In the genomic region with DNA sequence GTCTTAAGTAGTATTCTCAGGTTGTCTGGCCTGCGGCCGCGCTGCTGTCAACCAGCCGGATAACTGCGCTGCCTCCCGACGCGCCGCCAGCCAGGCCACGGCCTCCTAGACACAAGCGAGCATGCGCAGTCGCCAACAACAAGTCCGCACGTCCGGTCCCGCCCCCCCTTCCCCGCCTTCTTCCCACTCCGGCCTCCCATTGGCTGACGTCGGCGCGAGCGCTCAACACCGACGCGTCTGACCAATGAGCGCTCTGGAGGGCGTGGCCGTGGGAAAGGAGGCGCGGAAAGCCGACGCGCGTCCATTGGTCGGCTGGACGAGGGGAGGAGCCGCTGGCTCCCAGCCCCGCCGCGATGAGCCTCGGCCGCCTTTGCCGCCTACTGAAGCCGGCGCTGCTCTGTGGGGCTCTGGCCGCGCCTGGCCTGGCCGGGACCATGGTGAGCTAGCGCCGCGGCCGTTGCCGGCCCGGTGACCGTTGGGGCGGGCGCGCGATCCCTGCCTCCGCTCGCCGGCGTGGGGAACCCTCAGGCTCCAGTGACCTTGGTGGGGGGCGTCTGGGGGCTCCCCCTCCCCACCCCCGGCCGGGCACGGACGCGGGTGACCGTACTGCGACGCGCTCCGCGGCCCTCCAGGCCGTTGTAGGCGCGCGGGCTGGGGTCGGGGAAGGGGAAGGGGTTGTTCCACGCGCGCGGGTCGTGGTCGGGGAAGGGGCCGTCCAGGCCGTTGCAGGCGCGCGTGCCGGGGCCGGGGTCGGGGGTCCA, we compare ENCODE assay signal across 1 cellular context.
TF ChIP-seq lines count a peak whose summit lies in the region.

A gene with protein sequence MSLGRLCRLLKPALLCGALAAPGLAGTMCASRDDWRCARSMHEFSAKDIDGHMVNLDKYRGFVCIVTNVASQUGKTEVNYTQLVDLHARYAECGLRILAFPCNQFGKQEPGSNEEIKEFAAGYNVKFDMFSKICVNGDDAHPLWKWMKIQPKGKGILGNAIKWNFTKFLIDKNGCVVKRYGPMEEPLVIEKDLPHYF (plus strand): TSS at position 304 of the 761 bp plus-strand sequence. CDS start 50 bp downstream, at position 354.

TF ChIP-seq in K562, 482 proteins besides CTCF, POLR2A, EP300 and RAD21 (continued from another document and continues in another):
- TF ChIP-seq, protein P1, sequence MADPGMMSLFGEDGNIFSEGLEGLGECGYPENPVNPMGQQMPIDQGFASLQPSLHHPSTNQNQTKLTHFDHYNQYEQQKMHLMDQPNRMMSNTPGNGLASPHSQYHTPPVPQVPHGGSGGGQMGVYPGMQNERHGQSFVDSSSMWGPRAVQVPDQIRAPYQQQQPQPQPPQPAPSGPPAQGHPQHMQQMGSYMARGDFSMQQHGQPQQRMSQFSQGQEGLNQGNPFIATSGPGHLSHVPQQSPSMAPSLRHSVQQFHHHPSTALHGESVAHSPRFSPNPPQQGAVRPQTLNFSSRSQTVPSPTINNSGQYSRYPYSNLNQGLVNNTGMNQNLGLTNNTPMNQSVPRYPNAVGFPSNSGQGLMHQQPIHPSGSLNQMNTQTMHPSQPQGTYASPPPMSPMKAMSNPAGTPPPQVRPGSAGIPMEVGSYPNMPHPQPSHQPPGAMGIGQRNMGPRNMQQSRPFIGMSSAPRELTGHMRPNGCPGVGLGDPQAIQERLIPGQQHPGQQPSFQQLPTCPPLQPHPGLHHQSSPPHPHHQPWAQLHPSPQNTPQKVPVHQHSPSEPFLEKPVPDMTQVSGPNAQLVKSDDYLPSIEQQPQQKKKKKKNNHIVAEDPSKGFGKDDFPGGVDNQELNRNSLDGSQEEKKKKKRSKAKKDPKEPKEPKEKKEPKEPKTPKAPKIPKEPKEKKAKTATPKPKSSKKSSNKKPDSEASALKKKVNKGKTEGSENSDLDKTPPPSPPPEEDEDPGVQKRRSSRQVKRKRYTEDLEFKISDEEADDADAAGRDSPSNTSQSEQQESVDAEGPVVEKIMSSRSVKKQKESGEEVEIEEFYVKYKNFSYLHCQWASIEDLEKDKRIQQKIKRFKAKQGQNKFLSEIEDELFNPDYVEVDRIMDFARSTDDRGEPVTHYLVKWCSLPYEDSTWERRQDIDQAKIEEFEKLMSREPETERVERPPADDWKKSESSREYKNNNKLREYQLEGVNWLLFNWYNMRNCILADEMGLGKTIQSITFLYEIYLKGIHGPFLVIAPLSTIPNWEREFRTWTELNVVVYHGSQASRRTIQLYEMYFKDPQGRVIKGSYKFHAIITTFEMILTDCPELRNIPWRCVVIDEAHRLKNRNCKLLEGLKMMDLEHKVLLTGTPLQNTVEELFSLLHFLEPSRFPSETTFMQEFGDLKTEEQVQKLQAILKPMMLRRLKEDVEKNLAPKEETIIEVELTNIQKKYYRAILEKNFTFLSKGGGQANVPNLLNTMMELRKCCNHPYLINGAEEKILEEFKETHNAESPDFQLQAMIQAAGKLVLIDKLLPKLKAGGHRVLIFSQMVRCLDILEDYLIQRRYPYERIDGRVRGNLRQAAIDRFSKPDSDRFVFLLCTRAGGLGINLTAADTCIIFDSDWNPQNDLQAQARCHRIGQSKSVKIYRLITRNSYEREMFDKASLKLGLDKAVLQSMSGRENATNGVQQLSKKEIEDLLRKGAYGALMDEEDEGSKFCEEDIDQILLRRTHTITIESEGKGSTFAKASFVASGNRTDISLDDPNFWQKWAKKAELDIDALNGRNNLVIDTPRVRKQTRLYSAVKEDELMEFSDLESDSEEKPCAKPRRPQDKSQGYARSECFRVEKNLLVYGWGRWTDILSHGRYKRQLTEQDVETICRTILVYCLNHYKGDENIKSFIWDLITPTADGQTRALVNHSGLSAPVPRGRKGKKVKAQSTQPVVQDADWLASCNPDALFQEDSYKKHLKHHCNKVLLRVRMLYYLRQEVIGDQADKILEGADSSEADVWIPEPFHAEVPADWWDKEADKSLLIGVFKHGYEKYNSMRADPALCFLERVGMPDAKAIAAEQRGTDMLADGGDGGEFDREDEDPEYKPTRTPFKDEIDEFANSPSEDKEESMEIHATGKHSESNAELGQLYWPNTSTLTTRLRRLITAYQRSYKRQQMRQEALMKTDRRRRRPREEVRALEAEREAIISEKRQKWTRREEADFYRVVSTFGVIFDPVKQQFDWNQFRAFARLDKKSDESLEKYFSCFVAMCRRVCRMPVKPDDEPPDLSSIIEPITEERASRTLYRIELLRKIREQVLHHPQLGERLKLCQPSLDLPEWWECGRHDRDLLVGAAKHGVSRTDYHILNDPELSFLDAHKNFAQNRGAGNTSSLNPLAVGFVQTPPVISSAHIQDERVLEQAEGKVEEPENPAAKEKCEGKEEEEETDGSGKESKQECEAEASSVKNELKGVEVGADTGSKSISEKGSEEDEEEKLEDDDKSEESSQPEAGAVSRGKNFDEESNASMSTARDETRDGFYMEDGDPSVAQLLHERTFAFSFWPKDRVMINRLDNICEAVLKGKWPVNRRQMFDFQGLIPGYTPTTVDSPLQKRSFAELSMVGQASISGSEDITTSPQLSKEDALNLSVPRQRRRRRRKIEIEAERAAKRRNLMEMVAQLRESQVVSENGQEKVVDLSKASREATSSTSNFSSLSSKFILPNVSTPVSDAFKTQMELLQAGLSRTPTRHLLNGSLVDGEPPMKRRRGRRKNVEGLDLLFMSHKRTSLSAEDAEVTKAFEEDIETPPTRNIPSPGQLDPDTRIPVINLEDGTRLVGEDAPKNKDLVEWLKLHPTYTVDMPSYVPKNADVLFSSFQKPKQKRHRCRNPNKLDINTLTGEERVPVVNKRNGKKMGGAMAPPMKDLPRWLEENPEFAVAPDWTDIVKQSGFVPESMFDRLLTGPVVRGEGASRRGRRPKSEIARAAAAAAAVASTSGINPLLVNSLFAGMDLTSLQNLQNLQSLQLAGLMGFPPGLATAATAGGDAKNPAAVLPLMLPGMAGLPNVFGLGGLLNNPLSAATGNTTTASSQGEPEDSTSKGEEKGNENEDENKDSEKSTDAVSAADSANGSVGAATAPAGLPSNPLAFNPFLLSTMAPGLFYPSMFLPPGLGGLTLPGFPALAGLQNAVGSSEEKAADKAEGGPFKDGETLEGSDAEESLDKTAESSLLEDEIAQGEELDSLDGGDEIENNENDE (IDR thresholded peaks at IDR 0.05; ENCODE audit: low read depth, low read length), result no peak
- no peak for TF ChIP-seq NUFIP1 (IDR thresholded peaks at IDR 0.05; ENCODE audit: partially characterized antibody)
- no peak for TF ChIP-seq MTA1 (IDR thresholded peaks at IDR 0.05; ENCODE audit: borderline replicate concordance)
- TF ChIP-seq RBM25 (IDR thresholded peaks at IDR 0.05; ENCODE audit: low read depth, low read length, severe bottlenecking), result peak; percentile 97
- no peak for TF ChIP-seq ESRRB (CRISPR knock-in tag; IDR thresholded peaks at IDR 0.05; ENCODE audit: borderline replicate concordance)
- peak; percentile 86; the same call in 1 of the 2 replicates for TF ChIP-seq KAT7 (CRISPR knock-in tag; IDR thresholded peaks at IDR 0.05; ENCODE audit: borderline replicate concordance)
- TF ChIP-seq, protein P2, sequence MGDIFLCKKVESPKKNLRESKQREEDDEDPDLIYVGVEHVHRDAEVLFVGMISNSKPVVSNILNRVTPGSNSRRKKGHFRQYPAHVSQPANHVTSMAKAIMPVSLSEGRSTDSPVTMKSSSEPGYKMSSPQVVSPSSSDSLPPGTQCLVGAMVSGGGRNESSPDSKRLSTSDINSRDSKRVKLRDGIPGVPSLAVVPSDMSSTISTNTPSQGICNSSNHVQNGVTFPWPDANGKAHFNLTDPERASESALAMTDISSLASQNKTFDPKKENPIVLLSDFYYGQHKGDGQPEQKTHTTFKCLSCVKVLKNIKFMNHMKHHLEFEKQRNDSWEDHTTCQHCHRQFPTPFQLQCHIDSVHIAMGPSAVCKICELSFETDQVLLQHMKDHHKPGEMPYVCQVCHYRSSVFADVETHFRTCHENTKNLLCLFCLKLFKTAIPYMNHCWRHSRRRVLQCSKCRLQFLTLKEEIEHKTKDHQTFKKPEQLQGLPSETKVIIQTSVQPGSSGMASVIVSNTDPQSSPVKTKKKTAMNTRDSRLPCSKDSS (IDR thresholded peaks at IDR 0.05; ENCODE audit: low read depth, partially characterized antibody), result no peak
- TF ChIP-seq SNIP1 (IDR thresholded peaks at IDR 0.05; ENCODE audit: low read depth), result no peak
- TF ChIP-seq, protein P3, sequence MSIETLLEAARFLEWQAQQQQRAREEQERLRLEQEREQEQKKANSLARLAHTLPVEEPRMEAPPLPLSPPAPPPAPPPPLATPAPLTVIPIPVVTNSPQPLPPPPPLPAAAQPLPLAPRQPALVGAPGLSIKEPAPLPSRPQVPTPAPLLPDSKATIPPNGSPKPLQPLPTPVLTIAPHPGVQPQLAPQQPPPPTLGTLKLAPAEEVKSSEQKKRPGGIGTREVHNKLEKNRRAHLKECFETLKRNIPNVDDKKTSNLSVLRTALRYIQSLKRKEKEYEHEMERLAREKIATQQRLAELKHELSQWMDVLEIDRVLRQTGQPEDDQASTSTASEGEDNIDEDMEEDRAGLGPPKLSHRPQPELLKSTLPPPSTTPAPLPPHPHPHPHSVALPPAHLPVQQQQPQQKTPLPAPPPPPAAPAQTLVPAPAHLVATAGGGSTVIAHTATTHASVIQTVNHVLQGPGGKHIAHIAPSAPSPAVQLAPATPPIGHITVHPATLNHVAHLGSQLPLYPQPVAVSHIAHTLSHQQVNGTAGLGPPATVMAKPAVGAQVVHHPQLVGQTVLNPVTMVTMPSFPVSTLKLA (conservative IDR thresholded peaks at IDR 0.05), result peak in 1 of 2 experiments; percentile 69; a peak in 2 of 4 replicates
- TF ChIP-seq, protein P4, sequence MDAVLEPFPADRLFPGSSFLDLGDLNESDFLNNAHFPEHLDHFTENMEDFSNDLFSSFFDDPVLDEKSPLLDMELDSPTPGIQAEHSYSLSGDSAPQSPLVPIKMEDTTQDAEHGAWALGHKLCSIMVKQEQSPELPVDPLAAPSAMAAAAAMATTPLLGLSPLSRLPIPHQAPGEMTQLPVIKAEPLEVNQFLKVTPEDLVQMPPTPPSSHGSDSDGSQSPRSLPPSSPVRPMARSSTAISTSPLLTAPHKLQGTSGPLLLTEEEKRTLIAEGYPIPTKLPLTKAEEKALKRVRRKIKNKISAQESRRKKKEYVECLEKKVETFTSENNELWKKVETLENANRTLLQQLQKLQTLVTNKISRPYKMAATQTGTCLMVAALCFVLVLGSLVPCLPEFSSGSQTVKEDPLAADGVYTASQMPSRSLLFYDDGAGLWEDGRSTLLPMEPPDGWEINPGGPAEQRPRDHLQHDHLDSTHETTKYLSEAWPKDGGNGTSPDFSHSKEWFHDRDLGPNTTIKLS (IDR thresholded peaks at IDR 0.05; ENCODE audit: borderline replicate concordance, low read depth), result no peak
- 0 out of 2 replicates have a peak, but pooled peaks have one; percentile 12 for TF ChIP-seq HCFC1 (IDR thresholded peaks at IDR 0.05; ENCODE audit: low read depth, low read length)
- no peak for TF ChIP-seq MECOM (CRISPR knock-in tag; IDR thresholded peaks at IDR 0.05)
- peak; percentile 69; the same call in 1 of the 2 replicates for TF ChIP-seq CHCHD3 (CRISPR knock-in tag; IDR thresholded peaks at IDR 0.05)
- no peak for TF ChIP-seq TFAM (CRISPR knock-in tag; conservative IDR thresholded peaks at IDR 0.05)
- TF ChIP-seq RBM14 (IDR thresholded peaks at IDR 0.05; ENCODE audit: borderline replicate concordance, insufficient read depth, low read depth, low read length), result no peak
- no peak for TF ChIP-seq TAF7 (tag; IDR thresholded peaks at IDR 0.05)
- TF ChIP-seq ZKSCAN3 (CRISPR knock-in tag; IDR thresholded peaks at IDR 0.05), result no peak
- no peak for TF ChIP-seq ZNF589 (CRISPR knock-in tag; IDR thresholded peaks at IDR 0.05; ENCODE audit: low read depth)
- no peak for TF ChIP-seq ZNF76 (CRISPR knock-in tag; IDR thresholded peaks at IDR 0.05; ENCODE audit: borderline replicate concordance)
- TF ChIP-seq, protein P5, sequence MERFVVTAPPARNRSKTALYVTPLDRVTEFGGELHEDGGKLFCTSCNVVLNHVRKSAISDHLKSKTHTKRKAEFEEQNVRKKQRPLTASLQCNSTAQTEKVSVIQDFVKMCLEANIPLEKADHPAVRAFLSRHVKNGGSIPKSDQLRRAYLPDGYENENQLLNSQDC (CRISPR knock-in tag; IDR thresholded peaks at IDR 0.05), result peak; percentile 45; the same call in 1 of the 2 replicates
- TF ChIP-seq ASH1L (IDR thresholded peaks at IDR 0.05; ENCODE audit: borderline replicate concordance, low read depth, partially characterized antibody), result peak; percentile 68
- TF ChIP-seq BRF1 (IDR thresholded peaks at IDR 0.05; ENCODE audit: borderline replicate concordance, extremely low read depth, insufficient read length), result no peak
- TF ChIP-seq, protein P6, sequence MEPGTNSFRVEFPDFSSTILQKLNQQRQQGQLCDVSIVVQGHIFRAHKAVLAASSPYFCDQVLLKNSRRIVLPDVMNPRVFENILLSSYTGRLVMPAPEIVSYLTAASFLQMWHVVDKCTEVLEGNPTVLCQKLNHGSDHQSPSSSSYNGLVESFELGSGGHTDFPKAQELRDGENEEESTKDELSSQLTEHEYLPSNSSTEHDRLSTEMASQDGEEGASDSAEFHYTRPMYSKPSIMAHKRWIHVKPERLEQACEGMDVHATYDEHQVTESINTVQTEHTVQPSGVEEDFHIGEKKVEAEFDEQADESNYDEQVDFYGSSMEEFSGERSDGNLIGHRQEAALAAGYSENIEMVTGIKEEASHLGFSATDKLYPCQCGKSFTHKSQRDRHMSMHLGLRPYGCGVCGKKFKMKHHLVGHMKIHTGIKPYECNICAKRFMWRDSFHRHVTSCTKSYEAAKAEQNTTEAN (CRISPR knock-in tag; IDR thresholded peaks at IDR 0.05), result no peak
- TF ChIP-seq SAP30 (IDR thresholded peaks at IDR 0.05; ENCODE audit: borderline replicate concordance, insufficient read depth, low read depth, low read length, poor library complexity, severe bottlenecking), result peak; percentile 30
- peak; percentile 94 for TF ChIP-seq SAFB (IDR thresholded peaks at IDR 0.05; ENCODE audit: borderline replicate concordance, low read depth, low read length)
- TF ChIP-seq, protein P7, sequence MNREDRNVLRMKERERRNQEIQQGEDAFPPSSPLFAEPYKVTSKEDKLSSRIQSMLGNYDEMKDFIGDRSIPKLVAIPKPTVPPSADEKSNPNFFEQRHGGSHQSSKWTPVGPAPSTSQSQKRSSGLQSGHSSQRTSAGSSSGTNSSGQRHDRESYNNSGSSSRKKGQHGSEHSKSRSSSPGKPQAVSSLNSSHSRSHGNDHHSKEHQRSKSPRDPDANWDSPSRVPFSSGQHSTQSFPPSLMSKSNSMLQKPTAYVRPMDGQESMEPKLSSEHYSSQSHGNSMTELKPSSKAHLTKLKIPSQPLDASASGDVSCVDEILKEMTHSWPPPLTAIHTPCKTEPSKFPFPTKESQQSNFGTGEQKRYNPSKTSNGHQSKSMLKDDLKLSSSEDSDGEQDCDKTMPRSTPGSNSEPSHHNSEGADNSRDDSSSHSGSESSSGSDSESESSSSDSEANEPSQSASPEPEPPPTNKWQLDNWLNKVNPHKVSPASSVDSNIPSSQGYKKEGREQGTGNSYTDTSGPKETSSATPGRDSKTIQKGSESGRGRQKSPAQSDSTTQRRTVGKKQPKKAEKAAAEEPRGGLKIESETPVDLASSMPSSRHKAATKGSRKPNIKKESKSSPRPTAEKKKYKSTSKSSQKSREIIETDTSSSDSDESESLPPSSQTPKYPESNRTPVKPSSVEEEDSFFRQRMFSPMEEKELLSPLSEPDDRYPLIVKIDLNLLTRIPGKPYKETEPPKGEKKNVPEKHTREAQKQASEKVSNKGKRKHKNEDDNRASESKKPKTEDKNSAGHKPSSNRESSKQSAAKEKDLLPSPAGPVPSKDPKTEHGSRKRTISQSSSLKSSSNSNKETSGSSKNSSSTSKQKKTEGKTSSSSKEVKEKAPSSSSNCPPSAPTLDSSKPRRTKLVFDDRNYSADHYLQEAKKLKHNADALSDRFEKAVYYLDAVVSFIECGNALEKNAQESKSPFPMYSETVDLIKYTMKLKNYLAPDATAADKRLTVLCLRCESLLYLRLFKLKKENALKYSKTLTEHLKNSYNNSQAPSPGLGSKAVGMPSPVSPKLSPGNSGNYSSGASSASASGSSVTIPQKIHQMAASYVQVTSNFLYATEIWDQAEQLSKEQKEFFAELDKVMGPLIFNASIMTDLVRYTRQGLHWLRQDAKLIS (CRISPR knock-in tag; IDR thresholded peaks at IDR 0.05), result peak; percentile 93; the same call in 1 of the 2 replicates
- no peak; the same call in 1 of the 2 replicates for TF ChIP-seq BCOR (IDR thresholded peaks at IDR 0.05)
- TF ChIP-seq NELFE (IDR thresholded peaks at IDR 0.05; ENCODE audit: insufficient read depth, insufficient read length), result no peak
- no peak for TF ChIP-seq ESRRA (IDR thresholded peaks at IDR 0.05; ENCODE audit: borderline replicate concordance, low read depth)
- no peak for TF ChIP-seq MXI1 (IDR thresholded peaks at IDR 0.05; ENCODE audit: low read depth, low read length)
